Comparison of ENCODE assay signal across 8 cellular contexts in genomic region chr1:236280438-236281285, GRCh38. TPM values are rescaled to one million over a fixed set of nuclear protein-coding genes. Genes with fewer than 3 reads are reported as not detected.
A peak's percentile ranks its signal among the peaks of the same experiment; 100 is the strongest.
DNase-seq lines count a peak whose midpoint lies in the region; ATAC-seq and TF ChIP-seq lines count a peak whose summit lies in the region.

No MANE protein-coding gene starts in this region.

- H3K9me3 ChIP-seq in BLaER1 treated with 17β-estradiol and CSF1 and Interleukin-3, amounts not matched to agents 10 nM and 100 nM (replicated peaks in 1 of 11): peaks cover 11 to 26% (median 20%) of the 10 kb centered on the region in 11 experiments
- H3K9me3 ChIP-seq in HUES6 (ENCODE audit: control insufficient read depth, insufficient read depth, low read depth, low read length) (no peaks in the 10 kb centered on the region), SU-DHL-6 (ENCODE audit: insufficient read depth, low read length) (no peaks in the 10 kb centered on the region), right lobe of liver (no peaks in the 10 kb centered on the region)

- H3K4me3 ChIP-seq in BLaER1 treated with 17β-estradiol and CSF1 and Interleukin-3, amounts not matched to agents 10 nM and 100 nM: peak overlapping the region; percentile 93 to 100 (median 97)
- H3K4me3 ChIP-seq in HUES6 (ENCODE audit: low read depth, low read length): peak overlapping the region; percentile 79
- peak overlapping the region; percentile 63 for H3K4me3 ChIP-seq in SU-DHL-6 (ENCODE audit: insufficient read depth, low read length, poor library complexity, severe bottlenecking)
- H3K4me3 ChIP-seq in right lobe of liver: peak overlapping the region; percentile 86 to 96 (median 92)

- no peak for TF ChIP-seq CTCF in SU-DHL-6 (IDR thresholded peaks at IDR 0.05; ENCODE audit: insufficient read depth, low read length, poor library complexity, severe bottlenecking)
- no peak for TF ChIP-seq CTCF in right lobe of liver (IDR thresholded peaks at IDR 0.05)

- no peaks in the 10 kb centered on the region for H3K79me2 ChIP-seq in SU-DHL-6 (ENCODE audit: insufficient read depth, low read length)

- DNase-seq in T47D (ENCODE audit: low read depth in 1 of 2, low spot score in 1 of 2) (peak; percentile 14 to 44), right lobe of liver (peak in 2 of 3 donors; percentile 26 to 50), superior temporal gyrus (ENCODE audit: extremely low spot score) (peak; percentile 42), foreskin melanocyte (no peak)

- ATAC-seq in right lobe of liver (peak in 2 of 4 donors; percentile 1), HG03457 (IDR thresholded peaks at IDR 0.05; ENCODE audit: unreplicated experiment) (no peak)

- peaks cover 0 to 19% (median 15%) of the 10 kb centered on the region in 11 experiments; a peak in 15 of 22 replicates for H3K36me3 ChIP-seq in BLaER1 treated with 17β-estradiol and CSF1 and Interleukin-3, amounts not matched to agents 10 nM and 100 nM
- H3K36me3 ChIP-seq in HUES6 (ENCODE audit: control insufficient read depth, insufficient read depth, low read length) (no peaks in the 10 kb centered on the region), SU-DHL-6 (ENCODE audit: low read length) (no peaks in the 10 kb centered on the region), right lobe of liver (no peaks in the 10 kb centered on the region)

- H3K4me1 ChIP-seq in BLaER1 treated with 17β-estradiol and CSF1 and Interleukin-3, amounts not matched to agents 10 nM and 100 nM: peaks cover 37 to 51% (median 48%) of the 10 kb centered on the region in 10 experiments
- H3K4me1 ChIP-seq in HUES6 (ENCODE audit: control insufficient read depth, insufficient read depth, low read length) (no peaks in the 10 kb centered on the region), right lobe of liver (peaks cover 0 to 13% (median 5%) of the 10 kb centered on the region in 4 donors)

- H3K9me2 ChIP-seq in SU-DHL-6 (replicated peaks; ENCODE audit: insufficient read depth, low read length): no peaks in the 10 kb centered on the region

- in situ Hi-C loops in T47D (cut with HindIII; ENCODE audit: low pct_unique_long_range_greater_than_20kb, low sequenced_read_pairs): no loop called here

- peaks cover 3% of the 10 kb centered on the region; the same call in 1 of the 2 replicates for H3F3A ChIP-seq in SU-DHL-6 (ENCODE audit: insufficient read depth)

- no peak for TF ChIP-seq POLR2A in right lobe of liver (IDR thresholded peaks at IDR 0.05)

- intact Hi-C loops in right lobe of liver (cut with DNase I): no loop called here

- H3K4me2 ChIP-seq in BLaER1 treated with 17β-estradiol and CSF1 and Interleukin-3, amounts not matched to agents 10 nM and 100 nM: peak overlapping the region; percentile 73 to 97 (median 94)
- H3K4me2 ChIP-seq in SU-DHL-6 (ENCODE audit: low read depth, low read length, poor library complexity, severe bottlenecking): peak overlapping the region; percentile 72

- 7% methylated on average over 13 of the region's 17 CpGs for WGBS in right lobe of liver (ENCODE audit: insufficient coverage, low coverage, low lambda C conversion rate, missing lambda C conversion rate)

- peak overlapping the region; percentile 76 to 97 (median 92); a peak in 21 of 22 replicates for H3K27ac ChIP-seq in BLaER1 treated with 17β-estradiol and CSF1 and Interleukin-3, amounts not matched to agents 10 nM and 100 nM
- H3K27ac ChIP-seq in HUES6 (ENCODE audit: low read depth, low read length) (no peak overlapping the region), SU-DHL-6 (ENCODE audit: low read depth, low read length) (no peak overlapping the region), right lobe of liver (peak overlapping the region; percentile 72 to 81 (median 79))

- H3K27me3 ChIP-seq in BLaER1 treated with 17β-estradiol and CSF1 and Interleukin-3, amounts not matched to agents 10 nM and 100 nM: no peaks in the 10 kb centered on the region
- H3K27me3 ChIP-seq in HUES6 (ENCODE audit: control insufficient read depth, insufficient read depth, low read length): peaks cover 31% of the 10 kb centered on the region
- no peaks in the 10 kb centered on the region for H3K27me3 ChIP-seq in SU-DHL-6 (ENCODE audit: low read length)
- H3K27me3 ChIP-seq in right lobe of liver: no peaks in the 10 kb centered on the region

- H2AFZ ChIP-seq in SU-DHL-6 (ENCODE audit: low read depth, low read length, severe bottlenecking): peak overlapping the region; percentile 87

- peaks cover 0 to 20% (median 8%) of the 10 kb centered on the region in 11 experiments; a peak in 11 of 22 replicates for H4K20me1 ChIP-seq in BLaER1 treated with 17β-estradiol and CSF1 and Interleukin-3, amounts not matched to agents 10 nM and 100 nM
- no peaks in the 10 kb centered on the region for H4K20me1 ChIP-seq in SU-DHL-6 (ENCODE audit: low read depth, low read length)

- H3K9ac ChIP-seq in BLaER1 treated with 17β-estradiol and CSF1 and Interleukin-3, amounts not matched to agents 10 nM and 100 nM: peak overlapping the region; percentile 91 to 98 (median 95)
- H3K9ac ChIP-seq in HUES6 (ENCODE audit: low read length) (peak overlapping the region; percentile 21), SU-DHL-6 (ENCODE audit: low read length) (peak overlapping the region; percentile 62)

RNA-seq across cellular contexts. Expression of gene ERO1B, which starts 1.1 kb away (rescaled TPM):
- total RNA-seq in right lobe of liver: 10 to 100 TPM in 5 of 6 experiments, 1 to 10 TPM in 1; 8.0 to 22.5 (median 17.1) TPM

Comparison
In these comparisons a context has a peak if more than half of its experiments do, and no peak if none do; other contexts are left out.
1. H3K27ac ChIP-seq: peak in BLaER1 treated with 17β-estradiol and CSF1 and Interleukin-3, amounts not matched to agents 10 nM and 100 nM (11 of 11) and right lobe of liver (3 of 3); none in HUES6 (single experiment) and SU-DHL-6 (single experiment).
2. H3K9ac ChIP-seq: peak in every context shown above with its lines; median percentile 95 in BLaER1 treated with 17β-estradiol and CSF1 and Interleukin-3, amounts not matched to agents 10 nM and 100 nM; 62 in SU-DHL-6; 21 in HUES6.
3. Peak in every context shown above with its lines, with median percentiles within 50 percentile points of each other: H3K4me3 ChIP-seq.